In genomic region chr20:58751956-58752355, GRCh38 we compare ENCODE assay signal across 28 cellular contexts.
"Had no signal": no experiment of that assay in that cellular context is flagged by ENCODE, and none has a peak within 500 bp of the region (broad histone marks: within the 10 kb centered on the region; RNA-seq: fewer than 3 reads in every experiment).

No MANE protein-coding gene starts in this region.

- H3K4me3 ChIP-seq: ascending aorta, body of pancreas, MG63, SK-N-MC had no signal

- H3K36me3 Mint-ChIP-seq: activated naive CD4-positive, alpha-beta T cell treated with anti-CD3 and anti-CD28 coated beads, Interleukin-2, amount 10 ng/mL, durations not matched to agents 7 days and 5 days; activated naive CD8-positive, alpha-beta T cell treated with anti-CD3 and anti-CD28 coated beads for 36 hours; T-cell had no signal

- H3K27ac ChIP-seq: ascending aorta, body of pancreas, SK-N-MC had no signal

- H3K4me1 Mint-ChIP-seq: activated B cell treated with CpG ODN at 0.5 μM for 24 hours; activated CD4-positive, alpha-beta memory T cell treated with anti-CD3 and anti-CD28 coated beads, Interleukin-2, amount 10 ng/mL, durations not matched to agents 7 days and 5 days; activated naive CD8-positive, alpha-beta T cell treated with anti-CD3 and anti-CD28 coated beads for 36 hours; central memory CD8-positive, alpha-beta T cell; T-cell had no signal

- H3K27me3 ChIP-seq: ascending aorta, body of pancreas, MG63 had no signal

- H3K27ac Mint-ChIP-seq: activated B cell treated with CpG ODN at 0.5 μM for 24 hours; activated CD4-positive, alpha-beta memory T cell treated with anti-CD3 and anti-CD28 coated beads, Interleukin-2, amount 10 ng/mL, durations not matched to agents 7 days and 5 days; activated naive CD4-positive, alpha-beta T cell treated with anti-CD3 and anti-CD28 coated beads, Interleukin-2, amount 10 ng/mL, durations not matched to agents 7 days and 5 days; activated naive CD8-positive, alpha-beta T cell treated with anti-CD3 and anti-CD28 coated beads for 36 hours; T-cell had no signal

- H3K9me3 Mint-ChIP-seq: activated B cell treated with CpG ODN at 0.5 μM for 24 hours; activated CD4-positive, alpha-beta memory T cell treated with anti-CD3 and anti-CD28 coated beads, Interleukin-2, amount 10 ng/mL, durations not matched to agents 7 days and 5 days; activated naive CD4-positive, alpha-beta T cell treated with anti-CD3 and anti-CD28 coated beads, Interleukin-2, amount 10 ng/mL, durations not matched to agents 7 days and 5 days; activated naive CD8-positive, alpha-beta T cell treated with anti-CD3 and anti-CD28 coated beads for 36 hours; activated T-cell treated with anti-CD3 and anti-CD28 coated beads, Interleukin-2, amount 50 U/mL, for 4 hours; central memory CD8-positive, alpha-beta T cell; T-cell had no signal

- H3K4me3 Mint-ChIP-seq: activated B cell treated with CpG ODN at 0.5 μM for 24 hours; activated CD4-positive, alpha-beta memory T cell treated with anti-CD3 and anti-CD28 coated beads, Interleukin-2, amount 10 ng/mL, durations not matched to agents 7 days and 5 days; activated naive CD4-positive, alpha-beta T cell treated with anti-CD3 and anti-CD28 coated beads, Interleukin-2, amount 10 ng/mL, durations not matched to agents 7 days and 5 days; activated naive CD8-positive, alpha-beta T cell treated with anti-CD3 and anti-CD28 coated beads for 36 hours; activated T-cell treated with anti-CD3 and anti-CD28 coated beads, Interleukin-2, amount 50 U/mL, for 4 hours; central memory CD8-positive, alpha-beta T cell; T-cell had no signal

- DNase-seq: activated B cell treated with CpG ODN at 0.5 μM for 24 hours; activated CD4-positive, alpha-beta memory T cell treated with anti-CD3 and anti-CD28 coated beads, Interleukin-2, amount 10 ng/mL, durations not matched to agents 7 days and 5 days; activated CD4-positive, alpha-beta T cell treated with anti-CD3 and anti-CD28 coated beads, Interleukin-2, amount 50 U/mL, for 1 hour; activated effector memory CD4-positive, alpha-beta T cell treated with anti-CD3 and anti-CD28 coated beads, Interleukin-2, amount 50 U/mL, for 16 hours; activated naive CD4-positive, alpha-beta T cell treated with anti-CD3 and anti-CD28 coated beads, Interleukin-2, amount 10 ng/mL, durations not matched to agents 7 days and 5 days; activated naive CD8-positive, alpha-beta T cell treated with anti-CD3 and anti-CD28 coated beads for 36 hours; activated T-cell treated with anti-CD3 and anti-CD28 coated beads, Interleukin-2, amount 50 U/mL, for 4 hours; body of pancreas; MG63; MV-4-11; NCI-H1092 treated with DMSO at 0.1 percent for 48 hours; NCI-H1417 treated with DMSO at 0.1 percent for 48 hours; NCI-H1694; NCI-H2029; NCI-H2107; NCI-H510A treated with DMSO at 0.1 percent for 48 hours; NCI-H69; NK-92 treated with Interleukin-12 subunit alpha and Interleukin-12 subunit beta, amount 100 ng/mL, for 24 hours; OCI-M1; RPMI8226; T-cell; T-helper 2 cell; T1000 had no signal

- H3K4me1 ChIP-seq: ascending aorta, body of pancreas had no signal

- H3K36me3 ChIP-seq: ascending aorta, MG63 had no signal

- ATAC-seq: activated T-cell treated with anti-CD3 and anti-CD28 coated beads, Interleukin-2, amount 50 U/mL, for 4 hours; body of pancreas; Panc1; Right ventricle myocardium inferior; T-cell had no signal

- H3K9me3 ChIP-seq: ascending aorta, body of pancreas, MG63 had no signal
